In genomic region chr15:69637818-69638217, GRCh38 we compare ENCODE assay signal across 19 cellular contexts.
"Had no signal": no experiment of that assay in that cellular context is flagged by ENCODE, and none has a peak within 500 bp of the region (broad histone marks: within the 10 kb centered on the region; RNA-seq: fewer than 3 reads in every experiment).

No MANE protein-coding gene starts in this region.

- H3K4me1 Mint-ChIP-seq: IgD-negative memory B cell had no signal

- H3K4me3 Mint-ChIP-seq: IgD-negative memory B cell had no signal

- ATAC-seq: K562 had no signal

- DNase-seq: Kasumi-1, MM.1S, NCI-H1092 treated with DMSO at 0.1 percent for 48 hours, NCI-H1436, NCI-H187, NCI-H2029, NCI-H2081 treated with DMSO at 0.1 percent for 48 hours, NCI-H2171, NCI-H226, NCI-H446, NCI-H510A, NCI-H524 treated with DMSO at 0.1 percent for 48 hours, NCI-H69, NCI-H774, Right ventricle myocardium superior, RPMI8226, SIG-M5 had no signal

- H3K27ac Mint-ChIP-seq: IgD-negative memory B cell had no signal
